In the genomic region with DNA sequence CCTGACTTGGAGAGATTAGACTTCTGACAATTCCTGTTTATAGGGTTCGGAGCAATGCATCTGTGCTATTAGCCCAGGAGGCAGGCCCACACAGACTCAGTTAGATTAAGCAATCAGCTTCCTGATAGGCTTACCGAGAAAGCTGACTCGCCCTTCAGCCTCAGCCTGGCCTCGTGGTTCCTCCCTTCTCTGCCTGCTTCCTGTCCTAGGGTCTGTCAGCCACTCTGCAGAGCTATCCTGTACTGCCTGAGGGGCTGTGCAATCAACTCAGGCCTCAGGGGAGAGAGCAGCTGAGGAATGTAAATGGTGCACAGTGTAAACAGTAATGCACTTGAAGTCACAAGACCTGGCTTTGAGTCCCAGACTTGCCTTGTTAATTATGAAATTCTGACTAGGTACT, we compare ENCODE assay signal across 8 cellular contexts. TPM values are rescaled to one million over a fixed set of nuclear protein-coding genes. Genes with fewer than 3 reads are reported as not detected.
DNase-seq lines count a peak whose midpoint lies in the region; ATAC-seq, FAIRE-seq and TF ChIP-seq lines count a peak whose summit lies in the region.

No MANE protein-coding gene starts in this region.

- DNase-seq in Calu3 (peak; percentile 31), UCSD-AML1 (lab: John Stamatoyannopoulos, UW; ENCODE audit: unreplicated experiment) (peak; percentile 74), keratinocyte (ENCODE audit: low read depth, low spot score) (peak; percentile 2), HT-29 (ENCODE audit: low spot score) (no peak), NCI-H1694 (lab: John Stamatoyannopoulos, UW) (no peak)
- no peak for DNase-seq in activated T-cell treated with anti-CD3 and anti-CD28 coated beads, Interleukin-2, amount 50 U/mL, for 1 hour

- no peak overlapping the region for H3K4me3 Mint-ChIP-seq in Calu3 (ENCODE audit: low read depth, unreplicated experiment)

- intact Hi-C loops in Calu3 (cut with micrococcal nuclease; ENCODE audit: unreplicated experiment), result no loop called here

- no peak overlapping the region for H3K9ac ChIP-seq in keratinocyte (ENCODE audit: control insufficient read depth, extremely low read depth, insufficient read depth, low read length)

- dilution Hi-C loops in keratinocyte (cut with MboI; ENCODE audit: extremely low pct_ligation_motif_present, low sequenced_read_pairs), result no loop called here

- no peaks in the 10 kb centered on the region for H3K9me3 ChIP-seq in keratinocyte (ENCODE audit: control insufficient read depth, low read depth, low read length)

- FAIRE-seq in keratinocyte (lab: Jason Lieb, UNC), result peak; percentile 23

- no TSS peak for BruUV-seq in Calu3 (replicated peaks; lab: Mats Ljungman, UMichigan)

- H4K20me1 ChIP-seq in keratinocyte (ENCODE audit: control insufficient read depth, extremely low read depth, insufficient read depth, low read length), result no peaks in the 10 kb centered on the region

- no peaks in the 10 kb centered on the region for H3K27me3 ChIP-seq in keratinocyte (ENCODE audit: control insufficient read depth, extremely low read depth, insufficient read depth, low read length)

- CTCF ChIA-PET in Calu3 (lab: Charles Lee), result no interaction called here

- ATAC-seq in HG02870 (IDR thresholded peaks at IDR 0.05; ENCODE audit: unreplicated experiment), result peak; percentile 58
- no peak for ATAC-seq in HG02973 (IDR thresholded peaks at IDR 0.05; ENCODE audit: unreplicated experiment)

- H3K4me1 Mint-ChIP-seq in Calu3 (ENCODE audit: low read depth, unreplicated experiment), result peaks cover 9% of the 10 kb centered on the region

- no peak overlapping the region for H3K27ac ChIP-seq in keratinocyte (ENCODE audit: control insufficient read depth, insufficient read depth, low read length)

- H3K27me3 Mint-ChIP-seq in Calu3 (ENCODE audit: unreplicated experiment), result no peaks in the 10 kb centered on the region

- peak overlapping the region; percentile 76 for H2AFZ ChIP-seq in keratinocyte (ENCODE audit: control insufficient read depth, low read length)

- H3K79me2 ChIP-seq in keratinocyte (ENCODE audit: control insufficient read depth, insufficient read depth, low read length), result no peaks in the 10 kb centered on the region

- H3K4me2 ChIP-seq in keratinocyte (ENCODE audit: control insufficient read depth, extremely low read depth, insufficient read depth, low read depth, low read length), result no peak overlapping the region

- TF ChIP-seq CTCF in Calu3 (IDR thresholded peaks at IDR 0.05; ENCODE audit: unreplicated experiment) (no peak), keratinocyte (optimal IDR thresholded peaks at IDR 0.05 in 1 of 3, IDR thresholded peaks at IDR 0.05 in 1 of 3, conservative IDR thresholded peaks at IDR 0.05 in 1 of 3; ENCODE audit: extremely low read depth in 1 of 3, insufficient read depth in 2 of 3, low read length in 3 of 3) (no peak)

- H3K9me1 ChIP-seq in keratinocyte (ENCODE audit: control insufficient read depth, extremely low read depth, insufficient read depth, low read length), result no peaks in the 10 kb centered on the region

- no peaks in the 10 kb centered on the region for H3K36me3 ChIP-seq in keratinocyte (ENCODE audit: control insufficient read depth in 2 of 2, extremely low read depth in 1 of 2, insufficient read depth in 2 of 2, low read length in 2 of 2)

- H3K4me3 ChIP-seq in keratinocyte (ENCODE audit: control insufficient read depth in 2 of 3, extremely low read depth in 1 of 3, insufficient read depth in 2 of 3, low read depth in 1 of 3, low read length in 3 of 3), result no peak overlapping the region

- no peaks in the 10 kb centered on the region for H3K4me1 ChIP-seq in keratinocyte (ENCODE audit: control insufficient read depth, extremely low read depth, insufficient read depth, low read length)

- H3K27ac Mint-ChIP-seq in Calu3 (ENCODE audit: unreplicated experiment), result no peak overlapping the region

- H3K9me3 Mint-ChIP-seq in Calu3 (ENCODE audit: low read depth, unreplicated experiment), result no peaks in the 10 kb centered on the region

- H3K36me3 Mint-ChIP-seq in Calu3 (ENCODE audit: insufficient read depth, unreplicated experiment), result no peaks in the 10 kb centered on the region

RNA-seq across cellular contexts. Expression of a gene that starts 30.7 kb away (rescaled TPM):
- total RNA-seq in Calu3 (2022), result not detected in 2 replicates
- not detected in 3 replicates for polyA plus RNA-seq in keratinocyte
- polyA plus RNA-seq in keratinocyte (2011; ENCODE audit: low read depth), result not detected
- polyA plus RNA-seq in keratinocyte (2011; cell fraction: cytosol; rRNA removed), result not detected in 2 replicates
- not detected in 2 replicates for polyA plus RNA-seq in keratinocyte (2011; cell fraction: nucleus; rRNA removed)
- polyA plus RNA-seq in keratinocyte (2012; ENCODE audit: low replicate concordance), result not detected in 2 replicates
- polyA minus RNA-seq in keratinocyte, result not detected in 3 replicates
- polyA minus RNA-seq in keratinocyte (2011; cell fraction: cytosol; rRNA and poly(A)+ RNA removed), result not detected
- not detected in 2 replicates for polyA minus RNA-seq in keratinocyte (2011; cell fraction: nucleus; rRNA and poly(A)+ RNA removed)
- not detected in 2 replicates for total RNA-seq in HT-29 (2014; rRNA removed; shearing (Covaris generic))

Comparison
In these comparisons a context has a peak if more than half of its experiments do, and no peak if none do; other contexts are left out.
1. DNase-seq: peak in Calu3 (single experiment), UCSD-AML1 (single experiment) and keratinocyte (single experiment); none in HT-29 (single experiment), activated T-cell treated with anti-CD3 and anti-CD28 coated beads, Interleukin-2, amount 50 U/mL, for 1 hour (single experiment) and NCI-H1694 (single experiment).